33 cellular contexts compared by ENCODE assay signal in the genomic region with DNA sequence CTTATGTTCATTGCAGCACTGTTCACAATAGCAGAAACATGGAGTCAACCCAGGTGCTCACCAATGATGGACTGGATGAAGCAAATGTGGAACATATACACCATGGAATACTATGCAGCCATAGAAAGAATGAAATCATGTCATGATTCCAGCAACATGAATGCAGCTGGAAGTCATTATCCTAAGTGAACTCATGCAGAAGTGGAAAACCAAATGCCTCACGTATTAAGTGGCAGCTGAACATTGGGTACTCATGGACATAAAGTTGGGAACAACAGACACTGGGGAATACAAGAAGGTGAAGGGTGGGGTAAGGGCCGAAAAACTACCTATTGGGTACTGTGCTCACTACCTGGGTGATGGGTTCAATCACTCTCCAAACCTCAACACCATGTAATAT.
"Had no signal": no experiment of that assay in that cellular context is flagged by ENCODE, and none has a peak within 500 bp of the region (broad histone marks: within the 10 kb centered on the region; RNA-seq: fewer than 3 reads in every experiment).

No MANE protein-coding gene starts in this region.

- ATAC-seq: activated CD8-positive, alpha-beta T cell treated with anti-CD3 and anti-CD28 coated beads for 36 hours; activated T-cell treated with anti-CD3 and anti-CD28 coated beads, Interleukin-2, amount 50 U/mL, for 72 hours; activated T-helper 17 cell treated with anti-CD3 and anti-CD28 coated beads, Interleukin-2, amount 50 U/mL, for 72 hours; Panc1; Right ventricle myocardium inferior; SK-N-SH treated with all-trans-retinoic acid at 6 μM for 48 hours had no signal

- DNase-seq: activated CD4-positive, alpha-beta T cell treated with anti-CD3 and anti-CD28 coated beads for 1 hour; activated CD4-positive, alpha-beta T cell treated with anti-CD3 and anti-CD28 coated beads for 48 hours; activated CD4-positive, CD25-positive, alpha-beta regulatory T cell; activated CD8-positive, alpha-beta T cell treated with anti-CD3 and anti-CD28 coated beads for 36 hours; activated effector memory CD4-positive, alpha-beta T cell treated with anti-CD3 and anti-CD28 coated beads, Interleukin-2, amount 50 U/mL, for 16 hours; activated naive CD4-positive, alpha-beta T cell; activated naive CD4-positive, alpha-beta T cell treated with anti-CD3 and anti-CD28 coated beads, Interleukin-2, amount 50 U/mL, for 16 hours; activated naive CD8-positive, alpha-beta T cell treated with anti-CD3 and anti-CD28 coated beads for 36 hours; activated T-cell treated with anti-CD3 and anti-CD28 coated beads, Interleukin-2, amount 50 U/mL, for 1 hour; activated T-cell treated with anti-CD3 and anti-CD28 coated beads, Interleukin-2, amount 50 U/mL, for 72 hours; amniotic stem cell; aorta; NCI-H1105; NCI-H1417 treated with DMSO at 0.1 percent for 48 hours; NCI-H187 treated with DMSO at 0.1 percent for 48 hours; NCI-H2081; NCI-H2171 treated with DMSO at 0.1 percent for 48 hours; NCI-H2227 treated with DMSO at 0.1 percent for 48 hours; NCI-H446; NCI-H524; NCI-H69; RPMI8226; SIG-M5; SW 1271; T-helper 1 cell; T-helper 2 cell; T-helper 9 cell; WERI-Rb-1 had no signal

- H3K36me3 ChIP-seq: cardiac muscle cell, WERI-Rb-1 had no signal

- H3K4me3 ChIP-seq: cardiac muscle cell had no signal

- H3K27ac ChIP-seq: cardiac muscle cell, WERI-Rb-1 had no signal

- H3K27me3 ChIP-seq: cardiac muscle cell had no signal
